7 cellular contexts compared by ENCODE assay signal in genomic region chr5:77491783-77492652, GRCh38. TPM values are rescaled to one million over a fixed set of nuclear protein-coding genes. Genes with fewer than 3 reads are reported as not detected.
A peak's percentile ranks its signal among the peaks of the same experiment; 100 is the strongest.
DNase-seq lines count a peak whose midpoint lies in the region; ATAC-seq, FAIRE-seq and TF ChIP-seq lines count a peak whose summit lies in the region.

Gene WDR41, minus strand, starts transcription at chr5:77492316. Its CDS starts 96 bp downstream, at chr5:77492220.

- whole genome bisulfite sequencing in hepatocyte (ENCODE audit: low lambda C conversion rate, missing lambda C conversion rate), result 2% methylated on average over 83 of the region's 90 CpGs

- TF ChIP-seq CTCF in astrocyte of the cerebellum (IDR thresholded peaks at IDR 0.05; ENCODE audit: low read depth, low read length, missing control alignments) (peak; percentile 78), hepatocyte (IDR thresholded peaks at IDR 0.05; ENCODE audit: poor library complexity) (peak; percentile 84)

- peak within 1 kb of the TSS; percentile 97 for H3K27ac ChIP-seq in hepatocyte

- no peaks in the 10 kb centered on the region for H3K9me3 ChIP-seq in hepatocyte (ENCODE audit: low read depth)

- no peaks in the 10 kb centered on the region for H3K4me1 ChIP-seq in hepatocyte (ENCODE audit: insufficient read depth)

- DNase-seq in GM18507 (ENCODE audit: extremely low spot score, insufficient read length, low read depth), result peak; percentile 70
- DNase-seq in NCI-H2029 treated with DMSO at 0.1 percent for 48 hours (lab: John Stamatoyannopoulos, UW), result peak; percentile 38
- peak; percentile 78 for DNase-seq in T-helper 9 cell
- peak; percentile 86 for DNase-seq in astrocyte of the cerebellum (ENCODE audit: low read depth)
- peak; percentile 95 for DNase-seq in hepatocyte (ENCODE audit: low spot score)
- peak; percentile 99 for DNase-seq in retina

- H3K36me3 ChIP-seq in hepatocyte (replicated peaks; ENCODE audit: insufficient read depth, low read depth), result no peaks in the 10 kb centered on the region

- ATAC-seq in HG02973 (IDR thresholded peaks at IDR 0.05; ENCODE audit: unreplicated experiment), result peak; percentile 83

- in situ Hi-C loops in astrocyte of the cerebellum (cut with HindIII; ENCODE audit: low sequenced_read_pairs), result no loop called here

- peak; percentile 99 for FAIRE-seq in GM18507 (lab: Jason Lieb, UNC)

- peak within 1 kb of the TSS; percentile 95 for H2AFZ ChIP-seq in hepatocyte

- H3K4me3 ChIP-seq in astrocyte of the cerebellum (ENCODE audit: low read depth, low read length) (peak within 1 kb of the TSS; percentile 87), hepatocyte (peak within 1 kb of the TSS; percentile 67)

- H3K27me3 ChIP-seq in hepatocyte, result no peaks in the 10 kb centered on the region

- H3K9me2 ChIP-seq in hepatocyte (replicated peaks; ENCODE audit: insufficient read depth), result no peaks in the 10 kb centered on the region

- no peaks in the 10 kb centered on the region for H4K20me1 ChIP-seq in hepatocyte (ENCODE audit: insufficient read depth, poor library complexity, severe bottlenecking)

- peaks cover 31% of the 10 kb centered on the region for H3K79me2 ChIP-seq in hepatocyte

- peak within 1 kb of the TSS; percentile 78 for H3K4me2 ChIP-seq in hepatocyte

RNA-seq across cellular contexts. Expression of gene WDR41, which starts in this region (rescaled TPM):
- total RNA-seq in hepatocyte, result 62.4 and 80.5 TPM in 2 replicates
- polyA plus RNA-seq in hepatocyte, result 40.5 and 42.1 TPM in 2 replicates

Comparison
In these comparisons a context has a peak if more than half of its experiments do, and no peak if none do; other contexts are left out.
1. Peak in every context shown above with its lines: DNase-seq, ATAC-seq, H3K4me3 ChIP-seq and H3K27ac ChIP-seq.
2. DNase-seq: peak in every context shown above with its lines; median percentile 99 in retina; 95 in hepatocyte; 86 in astrocyte of the cerebellum; 78 in T-helper 9 cell; 70 in GM18507; 38 in NCI-H2029 treated with DMSO at 0.1 percent for 48 hours.